ENCODE assay signal across 15 cellular contexts in genomic region chr3:141085331-141086047, GRCh38. TPM values are rescaled to one million over a fixed set of nuclear protein-coding genes. Genes with fewer than 3 reads are reported as not detected.
"Had no signal": no experiment of that assay in that cellular context is flagged by ENCODE, and none has a peak within 500 bp of the region (broad histone marks: within the 10 kb centered on the region; RNA-seq: fewer than 3 reads in every experiment).

No MANE protein-coding gene starts in this region.

- H3K9me3 ChIP-seq: gastroesophageal sphincter, lower lobe of right lung, psoas muscle had no signal

- H3K4me1 Mint-ChIP-seq: activated CD4-positive, alpha-beta memory T cell treated with anti-CD3 and anti-CD28 coated beads, Interleukin-2, amount 10 ng/mL, durations not matched to agents 7 days and 5 days; activated naive CD8-positive, alpha-beta T cell treated with anti-CD3 and anti-CD28 coated beads, Interleukin-2, amount 10 ng/mL, durations not matched to agents 7 days and 5 days had no signal

- FAIRE-seq: colon, endothelial cell of umbilical vein had no signal

- ATAC-seq: activated CD4-positive, CD25-positive, alpha-beta regulatory T cell treated with anti-CD3 and anti-CD28 coated beads, Interleukin-2, amount 50 U/mL, for 24 hours; gastroesophageal sphincter; lower lobe of right lung had no signal

- H3K36me3 Mint-ChIP-seq: activated naive CD8-positive, alpha-beta T cell treated with anti-CD3 and anti-CD28 coated beads, Interleukin-2, amount 10 ng/mL, durations not matched to agents 7 days and 5 days had no signal

- H3K27me3 Mint-ChIP-seq: activated CD4-positive, alpha-beta memory T cell treated with anti-CD3 and anti-CD28 coated beads, Interleukin-2, amount 10 ng/mL, durations not matched to agents 7 days and 5 days; activated naive CD8-positive, alpha-beta T cell treated with anti-CD3 and anti-CD28 coated beads, Interleukin-2, amount 10 ng/mL, durations not matched to agents 7 days and 5 days; stimulated activated naive CD8-positive, alpha-beta T cell treated with anti-CD3 and anti-CD28 coated beads, Interleukin-15, Interleukin-2, amounts not matched to agents 100 ng/mL and 50 ng/mL, for 24 hours had no signal

- H3K4me3 ChIP-seq: gastroesophageal sphincter, lower lobe of right lung, psoas muscle had no signal

- H3K27ac ChIP-seq: lower lobe of right lung had no signal

- H3K4me1 ChIP-seq: lower lobe of right lung had no signal

- H3K27ac Mint-ChIP-seq: activated CD4-positive, alpha-beta memory T cell treated with anti-CD3 and anti-CD28 coated beads, Interleukin-2, amount 10 ng/mL, durations not matched to agents 7 days and 5 days; activated naive CD8-positive, alpha-beta T cell treated with anti-CD3 and anti-CD28 coated beads, Interleukin-2, amount 10 ng/mL, durations not matched to agents 7 days and 5 days; stimulated activated naive CD8-positive, alpha-beta T cell treated with anti-CD3 and anti-CD28 coated beads, Interleukin-15, Interleukin-2, amounts not matched to agents 100 ng/mL and 50 ng/mL, for 24 hours had no signal

- H3K36me3 ChIP-seq: gastroesophageal sphincter, lower lobe of right lung had no signal

- H3K4me3 Mint-ChIP-seq: activated CD4-positive, alpha-beta memory T cell treated with anti-CD3 and anti-CD28 coated beads, Interleukin-2, amount 10 ng/mL, durations not matched to agents 7 days and 5 days; activated naive CD8-positive, alpha-beta T cell treated with anti-CD3 and anti-CD28 coated beads, Interleukin-2, amount 10 ng/mL, durations not matched to agents 7 days and 5 days; stimulated activated naive CD8-positive, alpha-beta T cell treated with anti-CD3 and anti-CD28 coated beads, Interleukin-15, Interleukin-2, amounts not matched to agents 100 ng/mL and 50 ng/mL, for 24 hours had no signal

- H3K9me3 Mint-ChIP-seq: activated CD4-positive, alpha-beta memory T cell treated with anti-CD3 and anti-CD28 coated beads, Interleukin-2, amount 10 ng/mL, durations not matched to agents 7 days and 5 days; activated naive CD8-positive, alpha-beta T cell treated with anti-CD3 and anti-CD28 coated beads, Interleukin-2, amount 10 ng/mL, durations not matched to agents 7 days and 5 days; stimulated activated naive CD8-positive, alpha-beta T cell treated with anti-CD3 and anti-CD28 coated beads, Interleukin-15, Interleukin-2, amounts not matched to agents 100 ng/mL and 50 ng/mL, for 24 hours had no signal

- DNase-seq: activated CD4-positive, alpha-beta memory T cell treated with anti-CD3 and anti-CD28 coated beads, Interleukin-2, amount 10 ng/mL, durations not matched to agents 7 days and 5 days; activated CD8-positive, alpha-beta memory T cell treated with anti-CD3 and anti-CD28 coated beads, Interleukin-2, amount 50 U/mL, for 4 hours; activated naive CD8-positive, alpha-beta T cell treated with anti-CD3 and anti-CD28 coated beads, Interleukin-2, amount 10 ng/mL, durations not matched to agents 7 days and 5 days; hippocampal formation; lower lobe of right lung; midbrain; nucleus accumbens; stimulated activated CD4-positive, alpha-beta T cell treated with anti-CD3 and anti-CD28 coated beads, Interleukin-4, amount 100 ng/mL, for 1 hour; T-helper 2 cell had no signal

- H3K27me3 ChIP-seq: gastroesophageal sphincter had no signal

RNA-seq across cellular contexts. Expression of gene SPSB4, which starts 34.3 kb away (rescaled TPM):
- total RNA-seq: activated CD4-positive, alpha-beta memory T cell treated with anti-CD3 and anti-CD28 coated beads, Interleukin-2, amount 10 ng/mL, durations not matched to agents 7 days and 5 days; activated naive CD8-positive, alpha-beta T cell treated with anti-CD3 and anti-CD28 coated beads, Interleukin-2, amount 10 ng/mL, durations not matched to agents 7 days and 5 days had no signal
